Comparison of ENCODE assay signal across 14 cellular contexts in genomic region chr5:41246376-41246775, GRCh38. TPM values are rescaled to one million over a fixed set of nuclear protein-coding genes. Genes with fewer than 3 reads are reported as not detected.
DNase-seq lines count a peak whose midpoint lies in the region; ATAC-seq and TF ChIP-seq lines count a peak whose summit lies in the region.
"Had no signal": no experiment of that assay in that cellular context is flagged by ENCODE, and none has a peak within 500 bp of the region (broad histone marks: within the 10 kb centered on the region; RNA-seq: fewer than 3 reads in every experiment).

No MANE protein-coding gene starts in this region.

- DNase-seq in AG20443 (ENCODE audit: low spot score), result peak; percentile 15
- peak; percentile 46 for DNase-seq in LoVo (ENCODE audit: low spot score)
- peak; percentile 90 for DNase-seq in choroid plexus epithelial cell (ENCODE audit: low read depth)
- no peak for DNase-seq in mucosa of descending colon
- DNase-seq in NCI-H187 (lab: John Stamatoyannopoulos, UW), result no peak
- no peak for DNase-seq in GM19240 (ENCODE audit: insufficient read length, low spot score)
- no peak for DNase-seq in naive thymus-derived CD4-positive, alpha-beta T cell
- no peak for DNase-seq in activated CD4-positive, alpha-beta memory T cell treated with anti-CD3 and anti-CD28 coated beads, Interleukin-2, amount 10 ng/mL, durations not matched to agents 7 days and 5 days
- DNase-seq: activated CD4-positive, alpha-beta T cell treated with anti-CD3 and anti-CD28 coated beads, Interleukin-2, amount 50 U/mL, for 4 hours; dorsolateral prefrontal cortex; H9; naive thymus-derived CD8-positive, alpha-beta T cell; stomach had no signal

- H3K4me3 ChIP-seq in choroid plexus epithelial cell (ENCODE audit: low read depth, low read length), result no peak overlapping the region
- H3K4me3 ChIP-seq in mucosa of descending colon, result no peak overlapping the region
- H3K4me3 ChIP-seq in naive thymus-derived CD4-positive, alpha-beta T cell (ENCODE audit: low read length), result no peak overlapping the region
- H3K4me3 ChIP-seq: dorsolateral prefrontal cortex, stomach had no signal

- H3K27ac ChIP-seq in naive thymus-derived CD4-positive, alpha-beta T cell (ENCODE audit: low read depth, low read length), result no peak overlapping the region
- H3K27ac ChIP-seq: dorsolateral prefrontal cortex, stomach had no signal

- CTCF ChIA-PET in naive thymus-derived CD4-positive, alpha-beta T cell (lab: Charles Lee), result no interaction called here
- CTCF ChIA-PET in activated CD4-positive, alpha-beta memory T cell treated with anti-CD3 and anti-CD28 coated beads, Interleukin-2, amount 10 ng/mL, durations not matched to agents 7 days and 5 days (lab: Charles Lee), result no interaction called here

- peak; percentile 36 for ATAC-seq in mucosa of descending colon
- no peak for ATAC-seq in naive thymus-derived CD4-positive, alpha-beta T cell
- ATAC-seq: naive thymus-derived CD8-positive, alpha-beta T cell had no signal

- no peak overlapping the region for H3K4me3 Mint-ChIP-seq in naive thymus-derived CD4-positive, alpha-beta T cell
- no peak overlapping the region for H3K4me3 Mint-ChIP-seq in activated CD4-positive, alpha-beta memory T cell treated with anti-CD3 and anti-CD28 coated beads, Interleukin-2, amount 10 ng/mL, durations not matched to agents 7 days and 5 days
- H3K4me3 Mint-ChIP-seq: activated naive CD4-positive, alpha-beta T cell treated with anti-CD3 and anti-CD28 coated beads, Interleukin-2, amount 50 U/mL, for 24 hours; H9; naive thymus-derived CD8-positive, alpha-beta T cell had no signal

- no peaks in the 10 kb centered on the region for H3K4me1 ChIP-seq in mucosa of descending colon (ENCODE audit: low read depth)
- H3K4me1 ChIP-seq in naive thymus-derived CD4-positive, alpha-beta T cell (ENCODE audit: control insufficient read depth in 2 of 2, insufficient read depth in 2 of 2, low read length in 2 of 2), result no peaks in the 10 kb centered on the region

- H3K27me3 Mint-ChIP-seq in naive thymus-derived CD4-positive, alpha-beta T cell, result peaks cover 0 to 4% (median 0%) of the 10 kb centered on the region in 5 donors
- no peaks in the 10 kb centered on the region for H3K27me3 Mint-ChIP-seq in activated CD4-positive, alpha-beta memory T cell treated with anti-CD3 and anti-CD28 coated beads, Interleukin-2, amount 10 ng/mL, durations not matched to agents 7 days and 5 days
- H3K27me3 Mint-ChIP-seq: activated naive CD4-positive, alpha-beta T cell treated with anti-CD3 and anti-CD28 coated beads, Interleukin-2, amount 50 U/mL, for 24 hours; naive thymus-derived CD8-positive, alpha-beta T cell had no signal

- no peaks in the 10 kb centered on the region for H3K36me3 ChIP-seq in mucosa of descending colon (ENCODE audit: low read depth)
- no peaks in the 10 kb centered on the region for H3K36me3 ChIP-seq in naive thymus-derived CD4-positive, alpha-beta T cell (ENCODE audit: control insufficient read depth in 2 of 3, insufficient read depth in 3 of 3, low read length in 3 of 3)
- H3K36me3 ChIP-seq: stomach had no signal

- H3K9me3 Mint-ChIP-seq in naive thymus-derived CD4-positive, alpha-beta T cell, result peaks cover 0 to 8% (median 2%) of the 10 kb centered on the region in 11 donors
- H3K9me3 Mint-ChIP-seq in activated CD4-positive, alpha-beta memory T cell treated with anti-CD3 and anti-CD28 coated beads, Interleukin-2, amount 10 ng/mL, durations not matched to agents 7 days and 5 days, result no peaks in the 10 kb centered on the region

- no peaks in the 10 kb centered on the region for H3K36me3 Mint-ChIP-seq in naive thymus-derived CD4-positive, alpha-beta T cell
- H3K36me3 Mint-ChIP-seq in activated CD4-positive, alpha-beta memory T cell treated with anti-CD3 and anti-CD28 coated beads, Interleukin-2, amount 10 ng/mL, durations not matched to agents 7 days and 5 days (ENCODE audit: low read depth), result no peaks in the 10 kb centered on the region
- H3K36me3 Mint-ChIP-seq: activated naive CD4-positive, alpha-beta T cell treated with anti-CD3 and anti-CD28 coated beads, Interleukin-2, amount 50 U/mL, for 24 hours; naive thymus-derived CD8-positive, alpha-beta T cell had no signal

- POLR2A ChIA-PET in naive thymus-derived CD4-positive, alpha-beta T cell (lab: Charles Lee), result no interaction called here
- POLR2A ChIA-PET in activated CD4-positive, alpha-beta memory T cell treated with anti-CD3 and anti-CD28 coated beads, Interleukin-2, amount 10 ng/mL, durations not matched to agents 7 days and 5 days (lab: Charles Lee), result no interaction called here

- intact Hi-C loops in mucosa of descending colon (cut with DNase I, micrococcal nuclease), result no loop called here
- intact Hi-C loops in naive thymus-derived CD4-positive, alpha-beta T cell (cut with micrococcal nuclease), result no loop called here

- H3K27me3 ChIP-seq in naive thymus-derived CD4-positive, alpha-beta T cell (ENCODE audit: control insufficient read depth in 2 of 2, insufficient read depth in 2 of 2, low read length in 2 of 2), result no peaks in the 10 kb centered on the region
- H3K27me3 ChIP-seq: dorsolateral prefrontal cortex, stomach had no signal

- H3K4me1 Mint-ChIP-seq in naive thymus-derived CD4-positive, alpha-beta T cell, result no peaks in the 10 kb centered on the region
- no peaks in the 10 kb centered on the region for H3K4me1 Mint-ChIP-seq in activated CD4-positive, alpha-beta memory T cell treated with anti-CD3 and anti-CD28 coated beads, Interleukin-2, amount 10 ng/mL, durations not matched to agents 7 days and 5 days
- H3K4me1 Mint-ChIP-seq: activated naive CD4-positive, alpha-beta T cell treated with anti-CD3 and anti-CD28 coated beads, Interleukin-2, amount 50 U/mL, for 24 hours; H9; naive thymus-derived CD8-positive, alpha-beta T cell had no signal

- no peak overlapping the region for H3K27ac Mint-ChIP-seq in naive thymus-derived CD4-positive, alpha-beta T cell
- H3K27ac Mint-ChIP-seq in activated CD4-positive, alpha-beta memory T cell treated with anti-CD3 and anti-CD28 coated beads, Interleukin-2, amount 10 ng/mL, durations not matched to agents 7 days and 5 days, result no peak overlapping the region
- H3K27ac Mint-ChIP-seq: activated naive CD4-positive, alpha-beta T cell treated with anti-CD3 and anti-CD28 coated beads, Interleukin-2, amount 50 U/mL, for 24 hours; H9; naive thymus-derived CD8-positive, alpha-beta T cell had no signal

- TF ChIP-seq CTCF in choroid plexus epithelial cell (conservative IDR thresholded peaks at IDR 0.05; ENCODE audit: low read depth, low read length), result no peak
- no peak for TF ChIP-seq CTCF in mucosa of descending colon (IDR thresholded peaks at IDR 0.05)

- no peaks in the 10 kb centered on the region for H3K9me3 ChIP-seq in mucosa of descending colon
- no peaks in the 10 kb centered on the region for H3K9me3 ChIP-seq in naive thymus-derived CD4-positive, alpha-beta T cell (ENCODE audit: control insufficient read depth in 2 of 3, low read length in 3 of 3)
- H3K9me3 ChIP-seq: stomach had no signal

RNA-seq across cellular contexts. Expression of gene C6, which starts 33.0 kb away (rescaled TPM):
- 1 to 10 TPM in 2 of 3 donors, under 1 TPM in 1; 0.87 to 1.5 (median 1.4) TPM for total RNA-seq in mucosa of descending colon
- not detected for total RNA-seq in naive thymus-derived CD4-positive, alpha-beta T cell
- not detected for polyA plus RNA-seq in naive thymus-derived CD4-positive, alpha-beta T cell
- total RNA-seq in activated CD4-positive, alpha-beta memory T cell treated with anti-CD3 and anti-CD28 coated beads, Interleukin-2, amount 10 ng/mL, durations not matched to agents 7 days and 5 days, result not detected
- total RNA-seq: H9; naive thymus-derived CD8-positive, alpha-beta T cell had no signal
- polyA plus RNA-seq: naive thymus-derived CD8-positive, alpha-beta T cell had no signal

Comparison
In these comparisons a context has a peak if more than half of its experiments do, and no peak if none do; other contexts are left out.
1. DNase-seq: peak in AG20443 (single experiment), LoVo (single experiment) and choroid plexus epithelial cell (single experiment); none in mucosa of descending colon (0 of 3), NCI-H187 (0 of 2), GM19240 (single experiment), naive thymus-derived CD4-positive, alpha-beta T cell (0 of 9) and activated CD4-positive, alpha-beta memory T cell treated with anti-CD3 and anti-CD28 coated beads, Interleukin-2, amount 10 ng/mL, durations not matched to agents 7 days and 5 days (single experiment).